In genomic region chr10:110639858-110640257, GRCh38 we compare ENCODE assay signal across 2 cellular contexts. TPM values are rescaled to one million over a fixed set of nuclear protein-coding genes. Genes with fewer than 3 reads are reported as not detected.
"Had no signal": no experiment of that assay in that cellular context is flagged by ENCODE, and none has a peak within 500 bp of the region (broad histone marks: within the 10 kb centered on the region; RNA-seq: fewer than 3 reads in every experiment).

No MANE protein-coding gene starts in this region.

RNA-seq across cellular contexts. Expression of gene RBM20, which starts 4.3 kb away (rescaled TPM):
- total RNA-seq: endothelial cell of umbilical vein, foreskin keratinocyte had no signal
- polyA plus RNA-seq: foreskin keratinocyte had no signal
